ENCODE assay signal across 8 cellular contexts in the genomic region with DNA sequence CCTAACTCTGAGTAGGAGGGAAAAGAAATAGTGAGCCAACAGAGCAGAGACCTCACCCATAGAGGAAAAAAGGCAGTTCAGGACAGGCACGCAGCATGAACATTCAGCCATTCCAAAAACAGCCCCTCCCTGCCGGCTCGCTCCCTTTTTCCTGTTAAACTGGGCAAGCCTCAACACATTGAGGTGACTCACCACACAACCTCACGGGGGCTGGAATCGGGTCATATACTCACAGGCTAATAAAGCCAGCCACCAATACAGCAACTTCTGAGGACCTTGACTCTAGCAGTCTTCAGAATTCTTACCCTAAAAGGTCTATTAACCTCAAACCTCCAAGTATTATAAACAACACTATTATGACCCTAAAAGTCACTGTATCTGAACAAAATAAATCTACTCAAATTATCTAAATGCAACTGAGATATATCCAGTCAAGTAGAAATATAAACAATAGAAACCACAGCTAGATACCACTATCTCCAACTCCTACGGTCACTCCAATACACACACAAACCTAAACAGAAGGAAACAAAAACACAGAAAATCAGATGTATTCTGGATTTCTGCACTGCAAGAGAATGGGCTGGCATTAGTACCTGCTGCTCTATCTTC. TPM values are rescaled to one million over a fixed set of nuclear protein-coding genes. Genes with fewer than 3 reads are reported as not detected.
DNase-seq lines count a peak whose midpoint lies in the region; ATAC-seq and TF ChIP-seq lines count a peak whose summit lies in the region.

No MANE protein-coding gene starts in this region.

- ATAC-seq in GM21515 (IDR thresholded peaks at IDR 0.05; ENCODE audit: unreplicated experiment) (no peak), GM18520 (IDR thresholded peaks at IDR 0.05; ENCODE audit: unreplicated experiment) (no peak), GM21381 (IDR thresholded peaks at IDR 0.05; ENCODE audit: unreplicated experiment) (no peak)

- peak overlapping the region; percentile 30 for H3K4me3 ChIP-seq in fibroblast of villous mesenchyme (ENCODE audit: low read depth, low read length)

- intact Hi-C loops in posterior vena cava (cut with DNase I): no loop called here

- DNase-seq in DMS153 treated with DMSO at 0.1 percent for 48 hours (lab: John Stamatoyannopoulos, UW; ENCODE audit: unreplicated experiment) (peak; percentile 75), RWPE1 (ENCODE audit: low spot score) (peak; percentile 89), fibroblast of villous mesenchyme (ENCODE audit: low read depth) (peak; percentile 98), posterior vena cava (ENCODE audit: low spot score) (peak; percentile 95)
- no peak for DNase-seq in activated T-cell treated with anti-CD3 and anti-CD28 coated beads, Interleukin-2, amount 50 U/mL, for 48 hours

- peak overlapping the region; percentile 76 for H3K27ac ChIP-seq in RWPE1

- no peak for TF ChIP-seq CTCF in RWPE1 (conservative IDR thresholded peaks at IDR 0.05; ENCODE audit: low read depth)
- TF ChIP-seq CTCF in fibroblast of villous mesenchyme (IDR thresholded peaks at IDR 0.05; ENCODE audit: insufficient read depth, low read depth, low read length): no peak

- POLR2A ChIA-PET in RWPE1 (lab: Yijun Ruan, JAX; ENCODE audit: low non-redundant PET): no interaction called here

- CTCF ChIA-PET in RWPE1 (lab: Yijun Ruan, JAX): no interaction called here

RNA-seq across cellular contexts. Expression of gene YBX3, which starts 6.3 kb away (rescaled TPM):
- total RNA-seq in fibroblast of villous mesenchyme (88.9 and 104 TPM in 2 replicates), posterior vena cava (100 to 1,000 TPM; 386 to 502 TPM)

RNA-seq across cellular contexts. Expression of gene STYK1, which starts 43.0 kb away (rescaled TPM):
- under 0.01 and 0.86 TPM in 2 replicates for total RNA-seq in fibroblast of villous mesenchyme
- total RNA-seq in posterior vena cava: under 1 TPM; 0.10 to 0.19 TPM

Comparison
In these comparisons a context has a peak if more than half of its experiments do, and no peak if none do; other contexts are left out.
1. DNase-seq: peak in DMS153 treated with DMSO at 0.1 percent for 48 hours (single experiment), RWPE1 (single experiment), fibroblast of villous mesenchyme (single experiment) and posterior vena cava (single experiment); none in activated T-cell treated with anti-CD3 and anti-CD28 coated beads, Interleukin-2, amount 50 U/mL, for 48 hours (0 of 2).